21 cellular contexts compared by ENCODE assay signal in the genomic region with DNA sequence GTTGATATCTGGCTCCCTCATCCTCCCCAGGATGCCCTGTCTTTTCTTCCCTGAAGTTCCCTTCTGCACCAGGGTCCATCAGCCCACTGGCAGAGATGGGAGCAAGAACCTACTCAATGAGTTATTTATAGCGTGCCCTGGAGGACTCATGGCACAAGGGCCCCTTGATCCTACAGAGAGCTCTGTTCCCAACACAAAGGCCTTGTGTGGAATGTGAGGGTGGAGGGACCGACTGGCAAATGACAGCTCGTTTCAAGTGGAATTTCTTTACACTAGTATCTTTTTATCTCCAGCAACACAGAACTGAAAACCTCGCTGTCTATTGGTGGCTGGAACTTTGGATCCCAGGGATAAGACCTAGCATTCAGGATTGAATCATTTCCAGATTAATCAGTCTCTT. TPM values are rescaled to one million over a fixed set of nuclear protein-coding genes. Genes with fewer than 3 reads are reported as not detected.
DNase-seq lines count a peak whose midpoint lies in the region; ATAC-seq and TF ChIP-seq lines count a peak whose summit lies in the region.
"Had no signal": no experiment of that assay in that cellular context is flagged by ENCODE, and none has a peak within 500 bp of the region (broad histone marks: within the 10 kb centered on the region; RNA-seq: fewer than 3 reads in every experiment).

No MANE protein-coding gene starts in this region.

- H3K4me1 Mint-ChIP-seq in activated CD4-positive, alpha-beta T cell treated with anti-CD3 and anti-CD28 coated beads, Interleukin-2, amount 10 ng/mL, durations not matched to agents 7 days and 5 days: peaks cover 9% of the 10 kb centered on the region
- H3K4me1 Mint-ChIP-seq in neural crest cell: peaks cover 42% of the 10 kb centered on the region

- no peaks in the 10 kb centered on the region for H3K36me3 Mint-ChIP-seq in activated CD4-positive, alpha-beta T cell treated with anti-CD3 and anti-CD28 coated beads, Interleukin-2, amount 10 ng/mL, durations not matched to agents 7 days and 5 days (ENCODE audit: low read depth)
- no peaks in the 10 kb centered on the region for H3K36me3 Mint-ChIP-seq in neural crest cell (ENCODE audit: low read depth)
- H3K36me3 Mint-ChIP-seq: CD8-positive, alpha-beta T cell had no signal

- CTCF ChIA-PET in activated CD4-positive, alpha-beta T cell treated with anti-CD3 and anti-CD28 coated beads, Interleukin-2, amount 10 ng/mL, durations not matched to agents 7 days and 5 days (lab: Charles Lee): interaction anchor here (0.7 to 1.7 kb wide), 4 partner anchors 11 to 40 kb away, joined by 3 to 5 read pairs (median 4); no protein-coding TSS in a partner anchor

- DNase-seq in activated CD4-positive, alpha-beta T cell treated with anti-CD3 and anti-CD28 coated beads, Interleukin-2, amount 10 ng/mL, durations not matched to agents 7 days and 5 days: no peak
- no peak for DNase-seq in activated CD4-positive, alpha-beta T cell treated with anti-CD3 and anti-CD28 coated beads for 48 hours
- DNase-seq in globus pallidus (ENCODE audit: low spot score) (peak; percentile 85), neural crest cell (ENCODE audit: low read depth, low spot score) (no peak), superior temporal gyrus (ENCODE audit: extremely low spot score) (peak; percentile 80), T-helper 9 cell (no peak)
- DNase-seq in stimulated activated CD4-positive, alpha-beta T cell treated with anti-CD3 and anti-CD28 coated beads, Interleukin-4, amount 100 ng/mL, for 1 hour: no peak
- DNase-seq: BE2C; CD8-positive, alpha-beta T cell; DMS79 treated with DMSO at 0.1 percent for 48 hours; HCEC 1CT; IMR-90; Karpas-422; MG63; NCI-H1092; NCI-H146; NCI-H2081 treated with DMSO at 0.1 percent for 48 hours; NCI-H524 treated with DMSO at 0.1 percent for 48 hours; Peyer's patch had no signal

- no peaks in the 10 kb centered on the region for H3K27me3 Mint-ChIP-seq in activated CD4-positive, alpha-beta T cell treated with anti-CD3 and anti-CD28 coated beads, Interleukin-2, amount 10 ng/mL, durations not matched to agents 7 days and 5 days
- no peaks in the 10 kb centered on the region for H3K27me3 Mint-ChIP-seq in neural crest cell (ENCODE audit: low read depth)

- peak overlapping the region; percentile 37 for H3K27ac Mint-ChIP-seq in activated CD4-positive, alpha-beta T cell treated with anti-CD3 and anti-CD28 coated beads, Interleukin-2, amount 10 ng/mL, durations not matched to agents 7 days and 5 days
- peak overlapping the region; percentile 76 for H3K27ac Mint-ChIP-seq in neural crest cell (ENCODE audit: unreplicated experiment)
- H3K27ac Mint-ChIP-seq: CD8-positive, alpha-beta T cell had no signal

- no peaks in the 10 kb centered on the region for H3K9me3 Mint-ChIP-seq in activated CD4-positive, alpha-beta T cell treated with anti-CD3 and anti-CD28 coated beads, Interleukin-2, amount 10 ng/mL, durations not matched to agents 7 days and 5 days
- H3K9me3 Mint-ChIP-seq in neural crest cell: peaks cover 3% of the 10 kb centered on the region
- H3K9me3 Mint-ChIP-seq: CD8-positive, alpha-beta T cell had no signal

- TF ChIP-seq CTCF in neural crest cell (conservative IDR thresholded peaks at IDR 0.05): no peak

- no peak overlapping the region for H3K4me3 Mint-ChIP-seq in activated CD4-positive, alpha-beta T cell treated with anti-CD3 and anti-CD28 coated beads, Interleukin-2, amount 10 ng/mL, durations not matched to agents 7 days and 5 days
- H3K4me3 Mint-ChIP-seq in neural crest cell: peak overlapping the region; percentile 33
- H3K4me3 Mint-ChIP-seq: CD8-positive, alpha-beta T cell had no signal

- POLR2A ChIA-PET in activated CD4-positive, alpha-beta T cell treated with anti-CD3 and anti-CD28 coated beads, Interleukin-2, amount 10 ng/mL, durations not matched to agents 7 days and 5 days (lab: Charles Lee): no interaction called here

- ATAC-seq in GM18502 (IDR thresholded peaks at IDR 0.05; ENCODE audit: poor library complexity, unreplicated experiment): no peak
- ATAC-seq: CD8-positive, alpha-beta T cell had no signal

RNA-seq across cellular contexts. Expression of a gene that starts 22.4 kb away (rescaled TPM):
- total RNA-seq in activated CD4-positive, alpha-beta T cell treated with anti-CD3 and anti-CD28 coated beads, Interleukin-2, amount 10 ng/mL, durations not matched to agents 7 days and 5 days: 10 to 100 TPM; 48.2 to 56.0 TPM
- total RNA-seq in neural crest cell: not detected in 2 replicates
- total RNA-seq: HT-29 had no signal

RNA-seq across cellular contexts. Expression of a gene that starts 40.7 kb away (rescaled TPM):
- total RNA-seq in activated CD4-positive, alpha-beta T cell treated with anti-CD3 and anti-CD28 coated beads, Interleukin-2, amount 10 ng/mL, durations not matched to agents 7 days and 5 days: not detected
- total RNA-seq in neural crest cell: not detected in 2 replicates
- total RNA-seq: CD8-positive, alpha-beta T cell; HT-29; IMR-90; Peyer's patch had no signal

RNA-seq across cellular contexts. Expression of a gene that starts 49.5 kb away (rescaled TPM):
- 100 to 1,000 TPM; 329 to 349 TPM for total RNA-seq in activated CD4-positive, alpha-beta T cell treated with anti-CD3 and anti-CD28 coated beads, Interleukin-2, amount 10 ng/mL, durations not matched to agents 7 days and 5 days
- total RNA-seq in neural crest cell: not detected in 2 replicates

Comparison
In these comparisons a context has a peak if more than half of its experiments do, and no peak if none do; other contexts are left out.
1. DNase-seq: peak in globus pallidus (single experiment) and superior temporal gyrus (single experiment); none in activated CD4-positive, alpha-beta T cell treated with anti-CD3 and anti-CD28 coated beads, Interleukin-2, amount 10 ng/mL, durations not matched to agents 7 days and 5 days (single experiment), activated CD4-positive, alpha-beta T cell treated with anti-CD3 and anti-CD28 coated beads for 48 hours (single experiment), neural crest cell (single experiment), stimulated activated CD4-positive, alpha-beta T cell treated with anti-CD3 and anti-CD28 coated beads, Interleukin-4, amount 100 ng/mL, for 1 hour (single experiment) and T-helper 9 cell (single experiment).
2. RNA of a gene that starts 22.4 kb away (total RNA-seq): 48.2 to 56.0 TPM in activated CD4-positive, alpha-beta T cell treated with anti-CD3 and anti-CD28 coated beads, Interleukin-2, amount 10 ng/mL, durations not matched to agents 7 days and 5 days; not detected in neural crest cell; every median in the first group is over 10 times any median in the second.
3. RNA of a gene that starts 49.5 kb away (total RNA-seq): 329 to 349 TPM in activated CD4-positive, alpha-beta T cell treated with anti-CD3 and anti-CD28 coated beads, Interleukin-2, amount 10 ng/mL, durations not matched to agents 7 days and 5 days; not detected in neural crest cell; every median in the first group is over 100 times any median in the second.